In the genomic region with DNA sequence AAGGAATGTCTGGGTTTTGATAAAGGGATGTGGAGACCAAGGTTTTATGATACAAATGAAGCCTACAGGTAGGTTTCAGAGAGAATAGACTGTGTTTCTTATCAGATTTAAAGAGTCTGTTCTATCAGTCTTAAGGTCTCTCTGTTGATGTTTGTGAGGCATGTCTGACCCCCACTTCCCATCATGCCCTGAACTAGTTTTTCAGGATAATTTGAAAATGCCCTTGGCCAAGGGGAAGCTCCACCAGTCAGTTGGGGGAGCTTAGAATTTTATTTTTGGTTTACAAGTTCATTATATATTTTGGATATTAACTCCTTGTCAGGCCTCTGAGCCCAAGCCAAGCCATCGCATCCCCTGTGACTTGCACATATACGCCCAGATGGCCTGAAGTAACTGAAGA, we compare ENCODE assay signal across 21 cellular contexts. TPM values are rescaled to one million over a fixed set of nuclear protein-coding genes. Genes with fewer than 3 reads are reported as not detected.
A peak's percentile ranks its signal among the peaks of the same experiment; 100 is the strongest.
DNase-seq lines count a peak whose midpoint lies in the region; FAIRE-seq and TF ChIP-seq lines count a peak whose summit lies in the region.
"Had no signal": no experiment of that assay in that cellular context is flagged by ENCODE, and none has a peak within 500 bp of the region (broad histone marks: within the 10 kb centered on the region; RNA-seq: fewer than 3 reads in every experiment).

No MANE protein-coding gene starts in this region.

- peaks cover 15 to 30% (median 29%) of the 10 kb centered on the region in 3 experiments for H3K36me3 Mint-ChIP-seq in H9 (ENCODE audit: insufficient read depth in 1 of 3, low read depth in 3 of 3)
- H3K36me3 Mint-ChIP-seq: CD4-positive, CD25-positive, alpha-beta regulatory T cell; CD8-positive, alpha-beta memory T cell had no signal

- H3K27ac ChIP-seq in H9 (ENCODE audit: insufficient read length, low read depth, low read length) (no peak overlapping the region), H1 (ENCODE audit: low read depth, low read length) (no peak overlapping the region), trophoblast cell (ENCODE audit: low read depth, low read length) (peak overlapping the region; percentile 52), dorsolateral prefrontal cortex (no peak overlapping the region)

- H3K4me1 Mint-ChIP-seq in H9 = peaks cover 23 to 45% of the 10 kb centered on the region in 2 experiments
- H3K4me1 Mint-ChIP-seq: CD8-positive, alpha-beta memory T cell had no signal

- H3K14ac ChIP-seq in H9 (ENCODE audit: insufficient read depth, low read length) (no peak overlapping the region), H1 (ENCODE audit: insufficient read length) (no peak overlapping the region), trophoblast cell (ENCODE audit: low read length) (no peak overlapping the region)

- no peak for TF ChIP-seq EP300 in H1 (IDR thresholded peaks at IDR 0.05; ENCODE audit: borderline replicate concordance in 1 of 2, low read depth in 2 of 2, low read length in 2 of 2)

- H3K36me3 ChIP-seq in H1 (ENCODE audit: control insufficient read depth in 2 of 4, insufficient read depth in 4 of 4, low read length in 3 of 4) (peaks cover 0 to 2% (median 0%) of the 10 kb centered on the region in 4 experiments; a peak in 2 of 8 replicates), trophoblast cell (ENCODE audit: control insufficient read depth in 1 of 2, insufficient read depth in 2 of 2, low read length in 2 of 2) (no peaks in the 10 kb centered on the region)
- H3K36me3 ChIP-seq: BE2C, HAP-1 had no signal

- no peaks in the 10 kb centered on the region for H3K27me3 ChIP-seq in H9 (ENCODE audit: insufficient read depth, low read length)
- H3K27me3 ChIP-seq in H1 (replicated peaks in 1 of 4; ENCODE audit: control insufficient read depth in 3 of 4, extremely low read depth in 1 of 4, insufficient read depth in 3 of 4, low read length in 3 of 4) = no peaks in the 10 kb centered on the region
- no peaks in the 10 kb centered on the region for H3K27me3 ChIP-seq in trophoblast cell (ENCODE audit: insufficient read depth, low read length)
- no peaks in the 10 kb centered on the region for H3K27me3 ChIP-seq in dorsolateral prefrontal cortex
- H3K27me3 ChIP-seq: BE2C had no signal

- no peak overlapping the region for H2BK20ac ChIP-seq in H9 (ENCODE audit: low read depth, low read length, poor library complexity, severe bottlenecking)
- H2BK20ac ChIP-seq in H1 (ENCODE audit: low read length) = no peak overlapping the region; the same call in 1 of the 2 replicates

- no peak overlapping the region for H2AFZ ChIP-seq in H9 (ENCODE audit: low read length)
- H2AFZ ChIP-seq in H1 (ENCODE audit: low read length) = no peak overlapping the region
- H2AFZ ChIP-seq in trophoblast cell (ENCODE audit: insufficient read depth, low read length, poor library complexity) = no peak overlapping the region

- CTCF ChIA-PET in H1 (lab: Charles Lee; ENCODE audit: partially characterized antibody) = no interaction called here

- H4K12ac ChIP-seq in trophoblast cell (ENCODE audit: low read depth, low read length) = no peak overlapping the region

- H2BK15ac ChIP-seq in H9 (ENCODE audit: low read depth, low read length) (no peak overlapping the region), H1 (ENCODE audit: low read length) (no peak overlapping the region)

- no peak overlapping the region for H4K8ac ChIP-seq in H9 (replicated peaks; ENCODE audit: insufficient read length, low read depth, low read length)
- H4K8ac ChIP-seq in H1 (ENCODE audit: extremely low read depth, insufficient read depth, low read length) = no peak overlapping the region
- no peak overlapping the region for H4K8ac ChIP-seq in trophoblast cell (ENCODE audit: low read depth, low read length)

- FAIRE-seq in H1 (lab: Jason Lieb, UNC) = no peak
- FAIRE-seq: A204.1, GM12892 had no signal

- WGBS in H9 (ENCODE audit: extremely low coverage, insufficient read length, low lambda C conversion rate) = no CpG with 5 or more reads among the region's 2 CpGs
- WGBS in H1 (ENCODE audit: extremely low coverage in 1 of 2, insufficient coverage in 1 of 2, insufficient read length in 1 of 2, insufficient replicate concordance in 2 of 2, low coverage in 1 of 2, low lambda C conversion rate in 2 of 2, missing lambda C conversion rate in 1 of 2), 2 experiments = 87% methylated on average over 2 of the region's 2 CpGs; no CpG with 5 or more reads in 1 of the 2 experiments
- WGBS in trophoblast cell (ENCODE audit: extremely low coverage, insufficient coverage, insufficient read length) = no CpG with 5 or more reads among the region's 2 CpGs

- peak overlapping the region in 1 of 3 experiments; percentile 88; a peak in 2 of 7 replicates for H3K27ac Mint-ChIP-seq in H9
- H3K27ac Mint-ChIP-seq: CD4-positive, CD25-positive, alpha-beta regulatory T cell; CD8-positive, alpha-beta memory T cell had no signal

- H4K20me1 ChIP-seq in H9 (ENCODE audit: control insufficient read depth, insufficient read depth, insufficient read length) (no peaks in the 10 kb centered on the region), H1 (replicated peaks in 1 of 2; ENCODE audit: control insufficient read depth in 1 of 2, insufficient read depth in 2 of 2, low read length in 2 of 2) (no peaks in the 10 kb centered on the region)

- H3K56ac ChIP-seq in H9 (ENCODE audit: insufficient read length, low read depth, low read length) (no peak overlapping the region), H1 (replicated peaks; ENCODE audit: insufficient read length, low read depth, low read length) (no peak overlapping the region)

- no peak overlapping the region for H2BK12ac ChIP-seq in H9 (ENCODE audit: insufficient read length, low read depth, low read length)
- H2BK12ac ChIP-seq in H1 (ENCODE audit: low read depth, low read length) = no peak overlapping the region
- no peak overlapping the region for H2BK12ac ChIP-seq in trophoblast cell (ENCODE audit: low read length)

- POLR2A ChIA-PET in H1 (lab: Charles Lee; ENCODE audit: partially characterized antibody) = no interaction called here

- H3K79me2 ChIP-seq in H9 (ENCODE audit: insufficient read depth, low read length) (no peaks in the 10 kb centered on the region), H1 (ENCODE audit: control insufficient read depth in 1 of 2, insufficient read depth in 2 of 2, low read length in 2 of 2) (no peaks in the 10 kb centered on the region), trophoblast cell (ENCODE audit: control insufficient read depth, insufficient read depth, low read length, poor library complexity) (no peaks in the 10 kb centered on the region)

- intact Hi-C loops in dorsolateral prefrontal cortex (cut with DNase I) = no loop called here

- H3K9me3 Mint-ChIP-seq in H9 = peaks cover 23 to 36% of the 10 kb centered on the region in 2 experiments

- H2BK5ac ChIP-seq in H9 (ENCODE audit: insufficient read length, low read length) (no peak overlapping the region), H1 (ENCODE audit: low read depth, low read length) (peak overlapping the region; percentile 54; the same call in 1 of the 2 replicates), trophoblast cell (ENCODE audit: low read depth, low read length, poor library complexity) (peak overlapping the region; percentile 21)

- H3K79me1 ChIP-seq in H9 (ENCODE audit: insufficient read depth, low read depth, low read length, poor library complexity, severe bottlenecking) (no peaks in the 10 kb centered on the region), H1 (ENCODE audit: low read depth, low read length) (no peaks in the 10 kb centered on the region), trophoblast cell (ENCODE audit: low read length) (no peaks in the 10 kb centered on the region)

- peak overlapping the region in 1 of 2 experiments; percentile 70; a peak in 2 of 5 replicates for H3K4me3 Mint-ChIP-seq in H9
- H3K4me3 Mint-ChIP-seq: CD4-positive, CD25-positive, alpha-beta regulatory T cell; CD8-positive, alpha-beta memory T cell had no signal

- H3K27me3 Mint-ChIP-seq in H9 (ENCODE audit: low read depth) = no peaks in the 10 kb centered on the region

- no peak overlapping the region for H3K4me3 ChIP-seq in H1 (ENCODE audit: extremely low read depth in 1 of 4, insufficient read depth in 2 of 4, low read depth in 3 of 4, low read length in 4 of 4)
- no peak overlapping the region for H3K4me3 ChIP-seq in trophoblast cell (ENCODE audit: low read depth, low read length)
- H3K4me3 ChIP-seq in dorsolateral prefrontal cortex = no peak overlapping the region
- H3K4me3 ChIP-seq: HAP-1 had no signal

- H2AK5ac ChIP-seq in H9 (ENCODE audit: insufficient read length, low read length) (no peak overlapping the region), H1 (ENCODE audit: low read depth, low read length) (no peak overlapping the region; the same call in 1 of the 2 replicates), trophoblast cell (ENCODE audit: low read length) (no peak overlapping the region)

- H3K4me2 ChIP-seq in H9 (ENCODE audit: insufficient read depth, insufficient read length, low read length) (no peak overlapping the region), H1 (ENCODE audit: insufficient read depth in 1 of 2, low read depth in 2 of 2, low read length in 2 of 2) (no peak overlapping the region), trophoblast cell (ENCODE audit: low read length) (no peak overlapping the region)

- H3K23me2 ChIP-seq in H9 (ENCODE audit: insufficient read length, low read depth, low read length, poor library complexity, severe bottlenecking) = no peaks in the 10 kb centered on the region
- peaks cover 1% of the 10 kb centered on the region; the same call in 1 of the 2 replicates for H3K23me2 ChIP-seq in H1 (ENCODE audit: low read depth, low read length)

- H3K18ac ChIP-seq in H9 (ENCODE audit: insufficient read length, low read depth, low read length) = no peak overlapping the region
- H3K18ac ChIP-seq in H1 (ENCODE audit: extremely low read depth, low read length) = 0 out of 2 replicates have a peak overlapping the region, but pooled peaks have one; percentile 13
- no peak overlapping the region for H3K18ac ChIP-seq in trophoblast cell (ENCODE audit: low read length)

- no peak overlapping the region for H3T11ph ChIP-seq in H9 (ENCODE audit: low read length)

- H3K23ac ChIP-seq in H9 (ENCODE audit: insufficient read length, low read depth, low read length) = no peak overlapping the region
- no peak overlapping the region for H3K23ac ChIP-seq in H1 (ENCODE audit: insufficient read length)
- no peak overlapping the region for H3K23ac ChIP-seq in trophoblast cell (ENCODE audit: low read length)

- H4K5ac ChIP-seq in H9 (ENCODE audit: insufficient read length, low read depth, low read length) (no peak overlapping the region), H1 (ENCODE audit: insufficient read length, low read depth, low read length) (no peak overlapping the region)

- peak overlapping the region; percentile 36 for H2BK120ac ChIP-seq in H9 (ENCODE audit: low read depth, low read length, poor library complexity, severe bottlenecking)
- no peak overlapping the region for H2BK120ac ChIP-seq in H1 (replicated peaks; ENCODE audit: low read depth, low read length)
- H2BK120ac ChIP-seq in trophoblast cell (ENCODE audit: insufficient read depth, low read length, poor library complexity) = no peak overlapping the region

- H3K9me3 ChIP-seq in H9 (ENCODE audit: control insufficient read depth, low read depth, low read length) = no peaks in the 10 kb centered on the region
- peaks cover 0 to 5% of the 10 kb centered on the region in 2 experiments; a peak in 1 of 4 replicates for H3K9me3 ChIP-seq in H1 (ENCODE audit: insufficient read depth in 2 of 2, low read depth in 1 of 2, low read length in 1 of 2)
- no peaks in the 10 kb centered on the region for H3K9me3 ChIP-seq in trophoblast cell (ENCODE audit: insufficient read depth, low read depth, low read length)
- H3K9me3 ChIP-seq: BE2C, HAP-1 had no signal

- TF ChIP-seq CTCF in H9 (conservative IDR thresholded peaks at IDR 0.05) (no peak), H1 (IDR thresholded peaks at IDR 0.05; ENCODE audit: control extremely low read depth in 1 of 3, insufficient read depth in 1 of 3, low read depth in 1 of 3, low read length in 3 of 3) (no peak), dorsolateral prefrontal cortex (IDR thresholded peaks at IDR 0.05 in 54 of 56, conservative IDR thresholded peaks at IDR 0.05 in 2 of 56; ENCODE audit: low read depth in 1 of 56, partially characterized antibody in 56 of 56) (no peak)

- H4K91ac ChIP-seq in H9 (ENCODE audit: insufficient read length, low read depth, low read length) (no peak overlapping the region), H1 (replicated peaks; ENCODE audit: insufficient read length, low read length) (no peak overlapping the region), trophoblast cell (ENCODE audit: low read depth, low read length) (no peak overlapping the region)

- no peak for TF ChIP-seq POLR2A in H1 (IDR thresholded peaks at IDR 0.05; ENCODE audit: control extremely low read depth in 1 of 2, low read depth in 2 of 2, low read length in 2 of 2)

- TF ChIP-seq RAD21 in H1 (IDR thresholded peaks at IDR 0.05 in 1 of 2, conservative IDR thresholded peaks at IDR 0.05 in 1 of 2; ENCODE audit: low read depth in 2 of 2, low read length in 2 of 2) = no peak

- H3K9ac ChIP-seq in H9 (ENCODE audit: extremely low read depth, insufficient read length, low read length) (no peak overlapping the region), H1 (replicated peaks in 1 of 4; ENCODE audit: extremely low read depth in 1 of 4, low read depth in 3 of 4, low read length in 3 of 4) (no peak overlapping the region), trophoblast cell (ENCODE audit: low read length) (no peak overlapping the region)

- H3K4me1 ChIP-seq in H9 (ENCODE audit: insufficient read depth, low read length) = no peaks in the 10 kb centered on the region; the same call in 1 of the 2 replicates
- peaks cover 0 to under 1% (median 0%) of the 10 kb centered on the region in 4 experiments; a peak in 1 of 7 replicates for H3K4me1 ChIP-seq in H1 (replicated peaks in 1 of 4; ENCODE audit: control insufficient read depth in 3 of 4, insufficient read depth in 4 of 4, low read length in 3 of 4)
- no peaks in the 10 kb centered on the region for H3K4me1 ChIP-seq in trophoblast cell (ENCODE audit: control insufficient read depth in 1 of 2, insufficient read depth in 2 of 2, low read length in 2 of 2)
- H3K4me1 ChIP-seq: BE2C, HAP-1 had no signal

- no peak overlapping the region for H3K4ac ChIP-seq in H9 (ENCODE audit: low read depth, low read length)
- no peak overlapping the region for H3K4ac ChIP-seq in H1 (replicated peaks; ENCODE audit: insufficient read length, low read depth, low read length)
- no peak overlapping the region for H3K4ac ChIP-seq in trophoblast cell (ENCODE audit: low read depth, low read length)

- DNase-seq in H9 = no peak
- DNase-seq in H1 (ENCODE audit: low read depth in 1 of 2, low spot score in 2 of 2) = no peak
- DNase-seq in trophoblast cell = no peak
- no peak for DNase-seq in dorsolateral prefrontal cortex
- no peak for DNase-seq in activated CD4-positive, alpha-beta T cell treated with anti-CD3 and anti-CD28 coated beads, Interleukin-2, amount 50 U/mL, for 1 hour
- no peak for DNase-seq in stimulated activated CD4-positive, alpha-beta T cell treated with anti-CD3 and anti-CD28 coated beads, Interleukin-4, amount 100 ng/mL, for 24 hours
- DNase-seq: ACHN; BE2C; C1 segment of cervical spinal cord; CD4-positive, CD25-positive, alpha-beta regulatory T cell; CD8-positive, alpha-beta memory T cell; COR-L47; DMS 273 treated with DMSO at 0.1 percent for 48 hours; DMS53; DND-41; EL; GDM1; GOT3 had no signal

RNA-seq across cellular contexts. Expression of a gene that starts 18.6 kb away (rescaled TPM):
- 2.7 and 6.0 TPM in 2 replicates for total RNA-seq in H9 (2021)
- total RNA-seq in H1 (2021; fragmentation: NEBNext Ultra II Directional; extraction: Animal tissue kit (Norgen Biotek cat#: 25700)) = 0.54 TPM in 1 of 2 replicates, not detected in the other
- polyA plus RNA-seq in H1 (2011; rRNA removed) = not detected in 2 replicates
- polyA plus RNA-seq in H1 (2011; cell fraction: cytosol; rRNA removed) = not detected
- polyA plus RNA-seq in H1 (2011; cell fraction: nucleus; rRNA removed) = 0.13 TPM
- polyA plus RNA-seq in H1 (2012, experiment 1 of 2) = not detected in 4 replicates
- not detected for polyA plus RNA-seq in H1 (2012, experiment 2 of 2)
- 0.53 TPM for polyA plus RNA-seq in H1 (2013, experiment 1 of 2)
- polyA plus RNA-seq in H1 (2013, experiment 2 of 2) = 0.50 TPM
- not detected in 2 replicates for polyA minus RNA-seq in H1 (2011; rRNA and poly(A)+ RNA removed)
- not detected for polyA minus RNA-seq in H1 (2011; cell fraction: cytosol; rRNA and poly(A)+ RNA removed)
- polyA minus RNA-seq in H1 (2011; cell fraction: nucleus; rRNA and poly(A)+ RNA removed) = not detected
- polyA plus RNA-seq in trophoblast cell (2013) = not detected in 2 replicates
- under 1 TPM in 1 of 120 experiments, not detected in 119; 0.52 TPM for total RNA-seq in dorsolateral prefrontal cortex
- total RNA-seq: CD4-positive, CD25-positive, alpha-beta regulatory T cell; CD8-positive, alpha-beta memory T cell had no signal
- polyA plus RNA-seq: CD4-positive, CD25-positive, alpha-beta regulatory T cell; CD8-positive, alpha-beta memory T cell had no signal
